In genomic region chr18:2881490-2882195, GRCh38 we compare ENCODE assay signal across 9 cellular contexts. TPM values are rescaled to one million over a fixed set of nuclear protein-coding genes. Genes with fewer than 3 reads are reported as not detected.
A peak's percentile ranks its signal among the peaks of the same experiment; 100 is the strongest.
DNase-seq lines count a peak whose midpoint lies in the region; ATAC-seq and TF ChIP-seq lines count a peak whose summit lies in the region.
"Had no signal": no experiment of that assay in that cellular context is flagged by ENCODE, and none has a peak within 500 bp of the region (broad histone marks: within the 10 kb centered on the region; RNA-seq: fewer than 3 reads in every experiment).

No MANE protein-coding gene starts in this region.

- H4K91ac ChIP-seq in IMR-90 (ENCODE audit: insufficient read depth, low read depth, low read length): peak overlapping the region; percentile 3

- DNase-seq in AG08395 (ENCODE audit: low spot score): peak; percentile 91
- peak; percentile 88 for DNase-seq in IMR-90
- no peak for DNase-seq in RPMI8226
- no peak for DNase-seq in stimulated activated CD8-positive, alpha-beta memory T cell treated with anti-CD3 and anti-CD28 coated beads, Interleukin-4, amount 100 ng/mL, for 48 hours
- DNase-seq in SKM-1 treated with dmso at 0.1 percent for 144 hours (lab: John Stamatoyannopoulos, UW; ENCODE audit: unreplicated experiment): no peak
- DNase-seq: NCI-H1694 treated with DMSO at 0.1 percent for 48 hours had no signal

- intact Hi-C loops in IMR-90 (cut with micrococcal nuclease): no loop called here
- intact Hi-C loops in dendritic cell treated with granulocyte-macrophage colony-stimulating factor and Interleukin-4, amounts not matched to agents 40 ng/mL and 50 ng/mL, for 4 days (cut with micrococcal nuclease): no loop called here

- TF ChIP-seq POLR2A in IMR-90 (IDR thresholded peaks at IDR 0.05; ENCODE audit: low read depth, low read length): no peak

- in situ Hi-C loops in IMR-90 (cut with MboI; ENCODE audit: low sequenced_read_pairs): no loop called here

- peak; percentile 39 for TF ChIP-seq RAD21 in IMR-90 (IDR thresholded peaks at IDR 0.05; ENCODE audit: low read length)

- TF ChIP-seq CTCF in IMR-90 (conservative IDR thresholded peaks at IDR 0.05; ENCODE audit: low read depth, low read length) (peak; percentile 25; the same call in 1 of the 2 replicates), nephron (IDR thresholded peaks at IDR 0.05; ENCODE audit: unreplicated experiment in 3 of 3) (no peak)

- peak overlapping the region; percentile 44; the same call in 1 of the 2 replicates for H3K14ac ChIP-seq in IMR-90 (replicated peaks; ENCODE audit: low read depth, low read length)

- H3K36me3 Mint-ChIP-seq in dendritic cell treated with granulocyte-macrophage colony-stimulating factor and Interleukin-4, amounts not matched to agents 40 ng/mL and 50 ng/mL, for 4 days (ENCODE audit: low read depth): peaks cover 85% of the 10 kb centered on the region
- peaks cover 8% of the 10 kb centered on the region for H3K36me3 Mint-ChIP-seq in nephron (ENCODE audit: low read depth)

- H3K4me1 ChIP-seq in IMR-90 (ENCODE audit: control insufficient read depth, insufficient read depth, low read length): peaks cover 12% of the 10 kb centered on the region

- no TSS peak for BruUV-seq in IMR-90 (replicated peaks; lab: Mats Ljungman, UMichigan)

- peak overlapping the region; percentile 23 to 59; a peak in 1 of 4 replicates for H4K8ac ChIP-seq in IMR-90 (ENCODE audit: low read depth in 2 of 2, low read length in 2 of 2)

- no peak overlapping the region; the same call in 1 of the 2 replicates for H3K9ac ChIP-seq in IMR-90 (ENCODE audit: low read depth, low read length)

- ATAC-seq in IMR-90 (ENCODE audit: low read depth): peak; percentile 97
- no peak for ATAC-seq in GM21717 (IDR thresholded peaks at IDR 0.05; ENCODE audit: unreplicated experiment)

- H3K27me3 ChIP-seq in IMR-90 (ENCODE audit: control insufficient read depth, insufficient read depth, low read length): peaks cover 2% of the 10 kb centered on the region; the same call in 1 of the 2 replicates

- CTCF ChIA-PET in IMR-90 (lab: Yijun Ruan, JAX): no interaction called here

- peak overlapping the region; percentile 68 for H3K4ac ChIP-seq in IMR-90 (ENCODE audit: low read depth, low read length)

- H3K27ac Mint-ChIP-seq in dendritic cell treated with granulocyte-macrophage colony-stimulating factor and Interleukin-4, amounts not matched to agents 40 ng/mL and 50 ng/mL, for 4 days: peak overlapping the region; percentile 47
- peak overlapping the region; percentile 70 to 98 (median 95) for H3K27ac Mint-ChIP-seq in nephron

- no peak overlapping the region for H3K23ac ChIP-seq in IMR-90 (ENCODE audit: low read depth, low read length)

- H2AFZ ChIP-seq in IMR-90 (replicated peaks; ENCODE audit: low read length, poor library complexity): peak overlapping the region; percentile 76

- H3K27ac ChIP-seq in IMR-90 (ENCODE audit: insufficient read depth, low read length): peak overlapping the region; percentile 33

- peaks cover under 1% of the 10 kb centered on the region for H3K9me3 ChIP-seq in IMR-90 (ENCODE audit: control insufficient read depth, insufficient read depth, low read length)

- no peak overlapping the region for H3K4me2 ChIP-seq in IMR-90 (ENCODE audit: low read depth, low read length)

- H2AK9ac ChIP-seq in IMR-90 (replicated peaks; ENCODE audit: low read depth, low read length, poor library complexity): peak overlapping the region; percentile 6

- peak overlapping the region; percentile 59; the same call in 1 of the 2 replicates for H2BK120ac ChIP-seq in IMR-90 (ENCODE audit: low read depth, low read length)

- no peaks in the 10 kb centered on the region for H3K79me1 ChIP-seq in IMR-90 (ENCODE audit: low read depth in 1 of 2, low read length in 2 of 2)

- no peak overlapping the region for H3K4me3 ChIP-seq in IMR-90 (ENCODE audit: insufficient read depth, low read depth, low read length)

- no peaks in the 10 kb centered on the region for H3K27me3 Mint-ChIP-seq in dendritic cell treated with granulocyte-macrophage colony-stimulating factor and Interleukin-4, amounts not matched to agents 40 ng/mL and 50 ng/mL, for 4 days
- peaks cover 5% of the 10 kb centered on the region for H3K27me3 Mint-ChIP-seq in nephron (ENCODE audit: low read depth)

- H2BK20ac ChIP-seq in IMR-90 (ENCODE audit: low read depth, low read length): 0 out of 2 replicates have a peak overlapping the region, but pooled peaks have one; percentile 35

- POLR2A ChIA-PET in IMR-90 (lab: Charles Lee; ENCODE audit: unreplicated experiment): no interaction called here

- peak overlapping the region; percentile 35; the same call in 1 of the 2 replicates for H3K18ac ChIP-seq in IMR-90 (ENCODE audit: low read depth, low read length)

- no peaks in the 10 kb centered on the region for H4K20me1 ChIP-seq in IMR-90 (ENCODE audit: insufficient read depth, low read length)

- H3K9me3 Mint-ChIP-seq in dendritic cell treated with granulocyte-macrophage colony-stimulating factor and Interleukin-4, amounts not matched to agents 40 ng/mL and 50 ng/mL, for 4 days: peaks cover 6% of the 10 kb centered on the region
- H3K9me3 Mint-ChIP-seq in nephron: peaks cover 4% of the 10 kb centered on the region

- H2BK15ac ChIP-seq in IMR-90 (ENCODE audit: low read depth, low read length): no peak overlapping the region

- H2BK5ac ChIP-seq in IMR-90 (ENCODE audit: low read depth, low read length, poor library complexity, severe bottlenecking): peak overlapping the region; percentile 23

- H3K36me3 ChIP-seq in IMR-90 (ENCODE audit: control insufficient read depth, insufficient read depth, low read length): no peaks in the 10 kb centered on the region

- no peak overlapping the region for H3K56ac ChIP-seq in IMR-90 (ENCODE audit: extremely low read depth, insufficient read depth, low read length)

- H3K4me1 Mint-ChIP-seq in dendritic cell treated with granulocyte-macrophage colony-stimulating factor and Interleukin-4, amounts not matched to agents 40 ng/mL and 50 ng/mL, for 4 days (ENCODE audit: low read depth): peaks cover 72% of the 10 kb centered on the region
- peaks cover 46% of the 10 kb centered on the region for H3K4me1 Mint-ChIP-seq in nephron

- 32% methylated on average over 4 of the region's 18 CpGs; no CpG with 5 or more reads in 1 of the 2 experiments for WGBS in IMR-90 (ENCODE audit: extremely low coverage in 2 of 2, insufficient read length in 1 of 2), 2 experiments

- H4K5ac ChIP-seq in IMR-90 (ENCODE audit: low read depth, low read length): 0 out of 2 replicates have a peak overlapping the region, but pooled peaks have one; percentile 18

- dilution Hi-C loops in IMR-90 (cut with HindIII; ENCODE audit: low sequenced_read_pairs, unreplicated experiment): no loop called here

- H3K4me3 Mint-ChIP-seq in dendritic cell treated with granulocyte-macrophage colony-stimulating factor and Interleukin-4, amounts not matched to agents 40 ng/mL and 50 ng/mL, for 4 days: no peak overlapping the region
- H3K4me3 Mint-ChIP-seq in nephron: peak overlapping the region in 1 of 3 experiments; percentile 8

- no peak overlapping the region for H2AK5ac ChIP-seq in IMR-90 (ENCODE audit: low read depth, low read length)

- H3K9me1 ChIP-seq in IMR-90 (ENCODE audit: insufficient read depth, low read length): peaks cover 8% of the 10 kb centered on the region

TF ChIP-seq in IMR-90, 13 proteins besides CTCF, POLR2A, EP300 and RAD21:
- no peak for TF ChIP-seq NFE2L2 (IDR thresholded peaks at IDR 0.05; ENCODE audit: low read depth, low read length)
- TF ChIP-seq MAFK (IDR thresholded peaks at IDR 0.05; ENCODE audit: low read depth, low read length): no peak
- TF ChIP-seq MXI1 (IDR thresholded peaks at IDR 0.05; ENCODE audit: borderline replicate concordance, low read depth, low read length): peak; percentile 54; the same call in 1 of the 2 replicates
- no peak for TF ChIP-seq USF2 (IDR thresholded peaks at IDR 0.05; ENCODE audit: low read depth, low read length)
- TF ChIP-seq CHD1 (IDR thresholded peaks at IDR 0.05; ENCODE audit: low read depth, low read length): no peak
- no peak for TF ChIP-seq CEBPB (IDR thresholded peaks at IDR 0.05; ENCODE audit: low read depth, low read length)

RNA-seq across cellular contexts. Expression of gene EMILIN2, which starts 34.8 kb away (rescaled TPM):
- under 0.01 TPM in 2 replicates for total RNA-seq in IMR-90 (2012; rRNA removed)
- polyA plus RNA-seq in IMR-90 (2012; rRNA removed): 0.14 and 0.34 TPM in 2 replicates
- 0.24 and 0.29 TPM in 2 replicates for polyA plus RNA-seq in IMR-90 (2012; cell fraction: cytosol; rRNA removed)
- 0.73 and 0.91 TPM in 2 replicates for polyA plus RNA-seq in IMR-90 (2012; cell fraction: nucleus; rRNA removed; ENCODE audit: low replicate concordance)

Comparison
In these comparisons a context has a peak if more than half of its experiments do, and no peak if none do; other contexts are left out.
1. DNase-seq: peak in AG08395 (single experiment) and IMR-90 (single experiment); none in RPMI8226 (single experiment), stimulated activated CD8-positive, alpha-beta memory T cell treated with anti-CD3 and anti-CD28 coated beads, Interleukin-4, amount 100 ng/mL, for 48 hours (single experiment) and SKM-1 treated with dmso at 0.1 percent for 144 hours (single experiment).